In genomic region chr16:21989141-21989540, GRCh38 we compare ENCODE assay signal across 15 cellular contexts. TPM values are rescaled to one million over a fixed set of nuclear protein-coding genes. Genes with fewer than 3 reads are reported as not detected.
DNase-seq lines count a peak whose midpoint lies in the region; ATAC-seq and TF ChIP-seq lines count a peak whose summit lies in the region.
"Had no signal": no experiment of that assay in that cellular context is flagged by ENCODE, and none has a peak within 500 bp of the region (broad histone marks: within the 10 kb centered on the region; RNA-seq: fewer than 3 reads in every experiment).

No MANE protein-coding gene starts in this region.

- no peak for TF ChIP-seq EP300 in upper lobe of left lung (IDR thresholded peaks at IDR 0.05)

- no peak for ATAC-seq in left colon
- ATAC-seq in upper lobe of left lung (ENCODE audit: low FRiP score in 2 of 2): no peak
- ATAC-seq in HG03139 (IDR thresholded peaks at IDR 0.05; ENCODE audit: unreplicated experiment): no peak
- ATAC-seq: Panc1 had no signal

- no peak for TF ChIP-seq CTCF in upper lobe of left lung (IDR thresholded peaks at IDR 0.05)

- 66 to 70% methylated on average over 5 of the region's 5 CpGs for WGBS in upper lobe of left lung, 2 donors

- H3K9me3 ChIP-seq in upper lobe of left lung: no peaks in the 10 kb centered on the region

- H3K27me3 ChIP-seq in upper lobe of left lung: no peaks in the 10 kb centered on the region

- intact Hi-C loops in left colon (cut with DNase I, micrococcal nuclease): no loop called here

- TF ChIP-seq POLR2A in upper lobe of left lung (IDR thresholded peaks at IDR 0.05): no peak

- peak; percentile 65 for DNase-seq in NCI-H748 treated with DMSO at 0.1 percent for 48 hours (lab: John Stamatoyannopoulos, UW)
- no peak for DNase-seq in NCI-H748 (lab: John Stamatoyannopoulos, UW; ENCODE audit: unreplicated experiment)
- peak; percentile 42 for DNase-seq in NCI-H1417 treated with DMSO at 0.1 percent for 48 hours (lab: John Stamatoyannopoulos, UW)
- DNase-seq in fibroblast of gingiva (ENCODE audit: low read depth): peak; percentile 56
- no peak for DNase-seq in left colon
- no peak for DNase-seq in upper lobe of left lung
- DNase-seq in putamen (ENCODE audit: low spot score): no peak
- DNase-seq: Calu3; CD4-positive, alpha-beta T cell; Karpas-422; NCI-H2029 treated with DMSO at 0.1 percent for 48 hours; NCI-H345; Right ventricle myocardium superior had no signal

- H3K36me3 ChIP-seq in upper lobe of left lung: peaks cover 0 to 10% (median 5%) of the 10 kb centered on the region in 4 donors

- peaks cover 8 to 12% (median 10%) of the 10 kb centered on the region in 4 donors for H3K4me1 ChIP-seq in upper lobe of left lung

- no peak overlapping the region for H3K27ac ChIP-seq in upper lobe of left lung

- no peak overlapping the region for H3K4me3 ChIP-seq in upper lobe of left lung

RNA-seq across cellular contexts. Expression of gene PDZD9, which starts 11.8 kb away (rescaled TPM):
- total RNA-seq in left colon (not detected), upper lobe of left lung (not detected)
- total RNA-seq: Calu3; CD4-positive, alpha-beta T cell; Right ventricle myocardium superior had no signal

RNA-seq across cellular contexts. Expression of gene MOSMO, which starts 18.8 kb away (rescaled TPM):
- total RNA-seq in left colon (1 to 10 TPM; 9.0 to 9.6 TPM), upper lobe of left lung (10 to 100 TPM; 10.8 to 24.6 (median 15.9) TPM)

RNA-seq across cellular contexts. Expression of gene UQCRC2, which starts 36.0 kb away (rescaled TPM):
- total RNA-seq in left colon (100 to 1,000 TPM; 513 to 643 TPM), upper lobe of left lung (100 to 1,000 TPM; 119 to 252 (median 155) TPM)

Comparison
In these comparisons a context has a peak if more than half of its experiments do, and no peak if none do; other contexts are left out.
1. DNase-seq: peak in NCI-H748 treated with DMSO at 0.1 percent for 48 hours (single experiment), NCI-H1417 treated with DMSO at 0.1 percent for 48 hours (single experiment) and fibroblast of gingiva (single experiment); none in NCI-H748 (single experiment), left colon (0 of 2), upper lobe of left lung (0 of 2) and putamen (single experiment).